11 cellular contexts compared by ENCODE assay signal in genomic region chr17:57356153-57356721, GRCh38.
A peak's percentile ranks its signal among the peaks of the same experiment; 100 is the strongest.
DNase-seq lines count a peak whose midpoint lies in the region; ATAC-seq, FAIRE-seq and TF ChIP-seq lines count a peak whose summit lies in the region.
"Had no signal": no experiment of that assay in that cellular context is flagged by ENCODE, and none has a peak within 500 bp of the region (broad histone marks: within the 10 kb centered on the region; RNA-seq: fewer than 3 reads in every experiment).

No MANE protein-coding gene starts in this region.

- no peaks in the 10 kb centered on the region for H3K9me3 ChIP-seq in PC-3 (ENCODE audit: low read length)
- H3K9me3 ChIP-seq: HAP-1 had no signal

- H3K27ac ChIP-seq in PC-3 (ENCODE audit: low read length): peak overlapping the region; percentile 89; the same call in 1 of the 2 replicates

- H3K27me3 Mint-ChIP-seq in naive thymus-derived CD8-positive, alpha-beta T cell: no peaks in the 10 kb centered on the region
- H3K27me3 Mint-ChIP-seq: T-cell had no signal

- no peak overlapping the region for H3K4me2 ChIP-seq in PC-3 (ENCODE audit: low read length)

- DNase-seq in GM12892 (ENCODE audit: insufficient read length) (no peak), PC-3 (no peak), retina (no peak), NCI-H1417 (lab: John Stamatoyannopoulos, UW) (no peak), mesenteric fat pad (ENCODE audit: low spot score) (no peak)
- DNase-seq in naive thymus-derived CD8-positive, alpha-beta T cell: no peak
- DNase-seq: activated naive CD4-positive, alpha-beta T cell; T-cell had no signal

- peak; percentile 28 for ATAC-seq in GM21528 (IDR thresholded peaks at IDR 0.05; ENCODE audit: low FRiP score, unreplicated experiment)
- ATAC-seq in PC-3: no peak
- no peak for ATAC-seq in naive thymus-derived CD8-positive, alpha-beta T cell
- ATAC-seq in activated CD4-positive, CD25-positive, alpha-beta regulatory T cell treated with anti-CD3 and anti-CD28 coated beads, Interleukin-2, amount 50 U/mL, for 24 hours: no peak
- ATAC-seq: T-cell had no signal

- H3K4me1 ChIP-seq in PC-3 (ENCODE audit: insufficient read depth, low read length): peaks cover 24% of the 10 kb centered on the region

- no TSS peak for BruUV-seq in PC-3 (replicated peaks; lab: Mats Ljungman, UMichigan)

- CTCF ChIA-PET in PC-3 (lab: Charles Lee): no interaction called here

- H3K79me2 ChIP-seq in PC-3 (ENCODE audit: low read length): 0 out of 2 replicates have a peak, but pooled peaks cover 3% of the 10 kb centered on the region

- POLR2A ChIA-PET in PC-3 (lab: Charles Lee; ENCODE audit: unreplicated experiment): no interaction called here
- POLR2A ChIA-PET in naive thymus-derived CD8-positive, alpha-beta T cell (lab: Charles Lee): no interaction called here

- H3K4me3 ChIP-seq in PC-3 (ENCODE audit: low read length): no peak overlapping the region
- H3K4me3 ChIP-seq: HAP-1 had no signal

- no peaks in the 10 kb centered on the region for H3F3A ChIP-seq in PC-3 (ENCODE audit: low read length, unreplicated experiment)

- H3K27ac Mint-ChIP-seq in naive thymus-derived CD8-positive, alpha-beta T cell: peak overlapping the region in 7 of 10 donors; percentile 2 to 84 (median 63)

- intact Hi-C loops in PC-3 (cut with micrococcal nuclease): loop anchor here (5.0 kb wide), 1 partner anchor 99 kb away; the partner anchor contains the start of gene MSI2

- H3K9ac ChIP-seq in PC-3 (ENCODE audit: low read length): no peak overlapping the region

- H3K4me1 Mint-ChIP-seq in naive thymus-derived CD8-positive, alpha-beta T cell: peaks cover 47 to 75% (median 72%) of the 10 kb centered on the region in 4 donors

- H2AFZ ChIP-seq in PC-3 (ENCODE audit: low read length): no peak overlapping the region

- TF ChIP-seq CTCF in PC-3 (conservative IDR thresholded peaks at IDR 0.05; ENCODE audit: low read depth, low read length): no peak

- peak overlapping the region in 8 of 10 donors; percentile 45 to 77 (median 70) for H3K4me3 Mint-ChIP-seq in naive thymus-derived CD8-positive, alpha-beta T cell

- FAIRE-seq in GM12892 (lab: Jason Lieb, UNC): peak; percentile 14

- TF ChIP-seq POLR2A in GM12892 (IDR thresholded peaks at IDR 0.05; ENCODE audit: low read depth, low read length): no peak

- no peaks in the 10 kb centered on the region for H4K20me1 ChIP-seq in PC-3 (ENCODE audit: low read length)

- H3K27me3 ChIP-seq in PC-3 (ENCODE audit: low read length): no peaks in the 10 kb centered on the region

- H3K9me3 Mint-ChIP-seq in naive thymus-derived CD8-positive, alpha-beta T cell: no peaks in the 10 kb centered on the region
- H3K9me3 Mint-ChIP-seq: T-cell had no signal

- H3K36me3 Mint-ChIP-seq in naive thymus-derived CD8-positive, alpha-beta T cell: peaks cover 0 to 10% (median 4%) of the 10 kb centered on the region in 3 donors
- H3K36me3 Mint-ChIP-seq: T-cell had no signal

- H3K36me3 ChIP-seq in PC-3 (ENCODE audit: low read depth, low read length): no peaks in the 10 kb centered on the region
- H3K36me3 ChIP-seq: HAP-1 had no signal

- no peaks in the 10 kb centered on the region for H3K9me2 ChIP-seq in PC-3 (replicated peaks; ENCODE audit: low read length)
